In genomic region chr7:132977234-132977633, GRCh38 we compare ENCODE assay signal across 1 cellular context.
TF ChIP-seq lines count a peak whose summit lies in the region.

No MANE protein-coding gene starts in this region.

TF ChIP-seq in SK-N-SH treated with all-trans-retinoic acid at 6 μM for 48 hours, 23 proteins besides CTCF, POLR2A, EP300 and RAD21 (continued from another document):
- no peak for TF ChIP-seq TSHZ2 (CRISPR knock-in tag; IDR thresholded peaks at IDR 0.05)
- no peak for TF ChIP-seq PPARA (CRISPR knock-in tag; IDR thresholded peaks at IDR 0.05; ENCODE audit: borderline replicate concordance)
- TF ChIP-seq OSR1 (CRISPR knock-in tag; IDR thresholded peaks at IDR 0.05), result no peak
- no peak for TF ChIP-seq CSDC2 (CRISPR knock-in tag; IDR thresholded peaks at IDR 0.05)
